ENCODE assay signal across 19 cellular contexts in genomic region chr1:191453487-191453886, GRCh38.
"Had no signal": no experiment of that assay in that cellular context is flagged by ENCODE, and none has a peak within 500 bp of the region (broad histone marks: within the 10 kb centered on the region; RNA-seq: fewer than 3 reads in every experiment).

No MANE protein-coding gene starts in this region.

- DNase-seq: activated CD4-positive, alpha-beta memory T cell treated with anti-CD3 and anti-CD28 coated beads, Interleukin-2, amount 10 ng/mL, durations not matched to agents 7 days and 5 days; activated CD4-positive, alpha-beta T cell treated with anti-CD3 and anti-CD28 coated beads for 36 hours; activated gamma-delta T cell treated with Interleukin-2 at 50 U/mL for 16 hours; activated naive CD8-positive, alpha-beta T cell treated with anti-CD3 and anti-CD28 coated beads, Interleukin-2, amount 10 ng/mL, durations not matched to agents 7 days and 5 days; activated T-cell treated with anti-CD3 and anti-CD28 coated beads, Interleukin-2, amount 50 U/mL, for 48 hours; anterior cingulate cortex; glutamatergic neuron; left colon; mesendoderm; pancreas; stimulated activated CD4-positive, alpha-beta T cell treated with anti-CD3 and anti-CD28 coated beads, Interleukin-15, amount 100 ng/mL, for 24 hours; stimulated activated CD4-positive, alpha-beta T cell treated with anti-CD3 and anti-CD28 coated beads, Interleukin-4, amount 100 ng/mL, for 24 hours; stimulated activated naive CD8-positive, alpha-beta T cell treated with anti-CD3 and anti-CD28 coated beads, Interleukin-15, amount 100 ng/mL, for 72 hours; T-helper 9 cell; testis; upper lobe of right lung had no signal

- H3K9me3 ChIP-seq: breast epithelium, pancreas, testis, upper lobe of right lung had no signal

- H3K4me1 ChIP-seq: breast epithelium, pancreas, testis, upper lobe of right lung had no signal

- H3K27me3 ChIP-seq: breast epithelium, pancreas, testis, upper lobe of right lung had no signal

- ATAC-seq: activated CD4-positive, alpha-beta T cell treated with anti-CD3 and anti-CD28 coated beads for 36 hours; esophagus mucosa; left colon; pancreas; stimulated activated naive CD8-positive, alpha-beta T cell treated with anti-CD3 and anti-CD28 coated beads, Interleukin-15, amount 100 ng/mL, for 72 hours; upper lobe of right lung had no signal

- H3K27ac ChIP-seq: breast epithelium, pancreas, testis, upper lobe of right lung, VCaP had no signal

- H3K36me3 ChIP-seq: breast epithelium, pancreas, upper lobe of right lung had no signal

- H3K4me3 ChIP-seq: breast epithelium, pancreas, testis, upper lobe of right lung had no signal
